In the genomic region with DNA sequence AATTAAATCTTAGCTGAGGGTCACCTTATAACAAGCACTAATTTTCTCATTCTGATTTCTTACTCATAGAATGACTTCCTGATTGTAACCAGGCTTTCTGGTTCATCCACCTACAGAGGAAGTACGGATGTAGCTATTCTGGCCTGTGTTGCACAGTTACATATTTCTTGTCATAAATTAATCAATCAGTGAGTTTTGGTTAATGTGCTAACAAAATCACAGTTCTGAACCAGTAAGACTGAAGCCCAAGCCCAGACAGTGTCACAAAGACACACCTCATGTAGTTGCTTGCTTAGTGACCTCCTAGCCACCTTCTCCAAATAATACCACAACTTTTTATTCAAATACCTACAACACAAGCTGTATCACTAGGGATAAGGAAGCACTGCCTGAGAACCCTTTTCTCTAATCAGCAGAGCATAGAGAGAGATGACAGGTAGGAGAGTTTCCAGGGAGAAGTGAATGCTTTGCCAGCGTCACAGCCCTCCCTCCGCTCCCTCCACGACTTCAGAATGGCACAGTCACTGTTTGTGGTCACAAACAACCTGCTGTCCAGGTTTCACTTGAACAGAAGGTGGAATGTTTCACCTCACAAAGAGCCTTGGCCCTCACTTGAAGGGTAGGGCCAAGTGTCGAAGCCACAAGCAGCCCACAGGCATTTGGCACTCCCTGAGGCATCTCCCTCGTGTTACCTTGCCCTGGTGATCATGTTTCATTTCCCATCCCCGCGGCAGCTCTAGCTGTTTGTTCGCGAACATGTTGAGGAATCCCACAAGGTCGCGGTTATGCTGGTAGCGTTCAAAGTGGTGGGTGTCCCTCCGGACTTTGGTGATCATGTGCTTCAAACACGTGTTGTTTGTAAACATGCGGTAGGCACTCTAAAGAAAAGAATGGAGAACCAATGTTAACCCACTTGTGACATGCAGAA, we compare ENCODE assay signal across 10 cellular contexts.
DNase-seq lines count a peak whose midpoint lies in the region; ATAC-seq and TF ChIP-seq lines count a peak whose summit lies in the region.
"Had no signal": no experiment of that assay in that cellular context is flagged by ENCODE, and none has a peak within 500 bp of the region (broad histone marks: within the 10 kb centered on the region; RNA-seq: fewer than 3 reads in every experiment).

No MANE protein-coding gene starts in this region.

- no peaks in the 10 kb centered on the region for H3K27me3 Mint-ChIP-seq in activated CD4-positive, alpha-beta memory T cell treated with anti-CD3 and anti-CD28 coated beads, Interleukin-2, amount 10 ng/mL, durations not matched to agents 7 days and 5 days

- TF ChIP-seq CTCF in mucosa of descending colon (IDR thresholded peaks at IDR 0.05) (no peak), uterus (IDR thresholded peaks at IDR 0.05) (no peak)

- no peak overlapping the region for H3K4me3 Mint-ChIP-seq in activated CD4-positive, alpha-beta memory T cell treated with anti-CD3 and anti-CD28 coated beads, Interleukin-2, amount 10 ng/mL, durations not matched to agents 7 days and 5 days

- peaks cover 54% of the 10 kb centered on the region for H3K4me1 Mint-ChIP-seq in activated CD4-positive, alpha-beta memory T cell treated with anti-CD3 and anti-CD28 coated beads, Interleukin-2, amount 10 ng/mL, durations not matched to agents 7 days and 5 days

- ATAC-seq in GM18867 (IDR thresholded peaks at IDR 0.05; ENCODE audit: unreplicated experiment) = peak; percentile 34
- peak; percentile 63 for ATAC-seq in HG03097 (IDR thresholded peaks at IDR 0.05; ENCODE audit: low FRiP score, unreplicated experiment)
- peak; percentile 48 for ATAC-seq in mucosa of descending colon
- no peak for ATAC-seq in GM21515 (IDR thresholded peaks at IDR 0.05; ENCODE audit: unreplicated experiment)
- no peak for ATAC-seq in GM21390 (IDR thresholded peaks at IDR 0.05; ENCODE audit: unreplicated experiment)

- H3K27ac Mint-ChIP-seq in activated CD4-positive, alpha-beta memory T cell treated with anti-CD3 and anti-CD28 coated beads, Interleukin-2, amount 10 ng/mL, durations not matched to agents 7 days and 5 days = peak overlapping the region; percentile 42

- H3K9me3 Mint-ChIP-seq in activated CD4-positive, alpha-beta memory T cell treated with anti-CD3 and anti-CD28 coated beads, Interleukin-2, amount 10 ng/mL, durations not matched to agents 7 days and 5 days = no peaks in the 10 kb centered on the region

- H3K27me3 ChIP-seq in uterus = no peaks in the 10 kb centered on the region
- H3K27me3 ChIP-seq: neutrophil had no signal

- POLR2A ChIA-PET in activated CD4-positive, alpha-beta memory T cell treated with anti-CD3 and anti-CD28 coated beads, Interleukin-2, amount 10 ng/mL, durations not matched to agents 7 days and 5 days (lab: Charles Lee) = interaction anchor here (0.8 to 1.8 kb wide), 5 partner anchors 12 to 133 kb away, joined by 3 to 5 read pairs (median 3); no protein-coding TSS in a partner anchor

- no peak overlapping the region for H3K27ac ChIP-seq in uterus
- H3K27ac ChIP-seq: neutrophil had no signal

- CTCF ChIA-PET in activated CD4-positive, alpha-beta memory T cell treated with anti-CD3 and anti-CD28 coated beads, Interleukin-2, amount 10 ng/mL, durations not matched to agents 7 days and 5 days (lab: Charles Lee) = interaction anchor here (0.7 to 1.2 kb wide), 4 partner anchors 16 to 161 kb away, joined by 3 to 4 read pairs (median 3); no protein-coding TSS in a partner anchor

- H3K4me3 ChIP-seq in mucosa of descending colon = no peak overlapping the region
- no peak overlapping the region for H3K4me3 ChIP-seq in uterus

- H3K9me3 ChIP-seq in mucosa of descending colon (no peaks in the 10 kb centered on the region), uterus (no peaks in the 10 kb centered on the region)
- H3K9me3 ChIP-seq: neutrophil had no signal

- no peak for TF ChIP-seq POLR2A in uterus (IDR thresholded peaks at IDR 0.05)

- H3K36me3 ChIP-seq in mucosa of descending colon (ENCODE audit: low read depth) = no peaks in the 10 kb centered on the region
- no peaks in the 10 kb centered on the region for H3K36me3 ChIP-seq in uterus
- H3K36me3 ChIP-seq: neutrophil had no signal

- DNase-seq in activated CD4-positive, alpha-beta memory T cell treated with anti-CD3 and anti-CD28 coated beads, Interleukin-2, amount 10 ng/mL, durations not matched to agents 7 days and 5 days = no peak
- DNase-seq in mucosa of descending colon (no peak), HuH-7 (ENCODE audit: low spot score) (no peak), uterus (no peak)
- DNase-seq: central memory CD4-positive, alpha-beta T cell had no signal

- H3K4me1 ChIP-seq in mucosa of descending colon (ENCODE audit: low read depth) = no peaks in the 10 kb centered on the region
- H3K4me1 ChIP-seq in uterus = no peaks in the 10 kb centered on the region

- intact Hi-C loops in mucosa of descending colon (cut with DNase I, micrococcal nuclease) (no loop called here), uterus (cut with DNase I; ENCODE audit: low total_unique reads) (no loop called here)

- H3K36me3 Mint-ChIP-seq in activated CD4-positive, alpha-beta memory T cell treated with anti-CD3 and anti-CD28 coated beads, Interleukin-2, amount 10 ng/mL, durations not matched to agents 7 days and 5 days (ENCODE audit: low read depth) = no peaks in the 10 kb centered on the region

Comparison
In these comparisons a context has a peak if more than half of its experiments do, and no peak if none do; other contexts are left out.
1. ATAC-seq: peak in GM18867 (single experiment), HG03097 (single experiment) and mucosa of descending colon (single experiment); none in GM21515 (single experiment) and GM21390 (single experiment).